8 cellular contexts compared by ENCODE assay signal in genomic region chr19:9584073-9584833, GRCh38. TPM values are rescaled to one million over a fixed set of nuclear protein-coding genes. Genes with fewer than 3 reads are reported as not detected.
A peak's percentile ranks its signal among the peaks of the same experiment; 100 is the strongest.
DNase-seq lines count a peak whose midpoint lies in the region; ATAC-seq and TF ChIP-seq lines count a peak whose summit lies in the region.

Gene ZNF121 (minus strand): TSS chr19:9584504. CDS start chr19:9568097, 16,407 bp downstream.

- peak; percentile 80 for ATAC-seq in HG02623 (IDR thresholded peaks at IDR 0.05; ENCODE audit: unreplicated experiment)

- H3K9me3 Mint-ChIP-seq in T-helper 1 cell treated with Interleukin-12 subunit alpha and Interleukin-12 subunit beta and Interleukin-4 antibody, amounts not matched to agents 30 μg/mL and 1 μg/mL, for 36 hours, result peaks cover 26% of the 10 kb centered on the region
- H3K9me3 Mint-ChIP-seq in progenitor cell of endocrine pancreas (ENCODE audit: low read depth), result peaks cover 24% of the 10 kb centered on the region

- DNase-seq in GM10266 (ENCODE audit: extremely low spot score) (peak; percentile 75), NCI-H1417 treated with DMSO at 0.1 percent for 48 hours (lab: John Stamatoyannopoulos, UW) (peak; percentile 53), amniotic stem cell (lab: John Stamatoyannopoulos, UW) (peak; percentile 61), left ventricle myocardium inferior (peak; percentile 86), progenitor cell of endocrine pancreas (ENCODE audit: low spot score, unreplicated experiment) (peak; percentile 73), ureter (ENCODE audit: low spot score) (peak; percentile 87)

- H3K27ac ChIP-seq in left ventricle myocardium inferior (replicated peaks), result peak within 1 kb of the TSS; percentile 92

- peak within 1 kb of the TSS; percentile 95 for H3K4me3 ChIP-seq in left ventricle myocardium inferior

- H3K4me1 Mint-ChIP-seq in T-helper 1 cell treated with Interleukin-12 subunit alpha and Interleukin-12 subunit beta and Interleukin-4 antibody, amounts not matched to agents 30 μg/mL and 1 μg/mL, for 36 hours (ENCODE audit: low read depth), result peaks cover 11% of the 10 kb centered on the region
- peaks cover 3% of the 10 kb centered on the region for H3K4me1 Mint-ChIP-seq in progenitor cell of endocrine pancreas (ENCODE audit: low read depth)

- TF ChIP-seq CTCF in GM10266 (IDR thresholded peaks at IDR 0.05; ENCODE audit: control insufficient read depth, insufficient read depth, low read depth, missing control alignments) (no peak), left ventricle myocardium inferior (IDR thresholded peaks at IDR 0.05; ENCODE audit: borderline replicate concordance) (no peak), progenitor cell of endocrine pancreas (IDR thresholded peaks at IDR 0.05; ENCODE audit: unreplicated experiment) (no peak)

- peaks cover 13% of the 10 kb centered on the region for H3K9me3 ChIP-seq in left ventricle myocardium inferior (replicated peaks)

- intact Hi-C loops in left ventricle myocardium inferior (cut with micrococcal nuclease), result no loop called here

- H3K27me3 ChIP-seq in left ventricle myocardium inferior (ENCODE audit: low read depth), result peaks cover 20% of the 10 kb centered on the region

- peak within 1 kb of the TSS; percentile 95 for H3K27ac Mint-ChIP-seq in T-helper 1 cell treated with Interleukin-12 subunit alpha and Interleukin-12 subunit beta and Interleukin-4 antibody, amounts not matched to agents 30 μg/mL and 1 μg/mL, for 36 hours
- peak within 1 kb of the TSS; percentile 98 for H3K27ac Mint-ChIP-seq in progenitor cell of endocrine pancreas

- H3K4me3 Mint-ChIP-seq in T-helper 1 cell treated with Interleukin-12 subunit alpha and Interleukin-12 subunit beta and Interleukin-4 antibody, amounts not matched to agents 30 μg/mL and 1 μg/mL, for 36 hours, result peak within 1 kb of the TSS; percentile 91
- H3K4me3 Mint-ChIP-seq in progenitor cell of endocrine pancreas (ENCODE audit: low read depth), result peak within 1 kb of the TSS; percentile 94

- H3K36me3 Mint-ChIP-seq in T-helper 1 cell treated with Interleukin-12 subunit alpha and Interleukin-12 subunit beta and Interleukin-4 antibody, amounts not matched to agents 30 μg/mL and 1 μg/mL, for 36 hours (ENCODE audit: low read depth), result peaks cover 31% of the 10 kb centered on the region
- H3K36me3 Mint-ChIP-seq in progenitor cell of endocrine pancreas (ENCODE audit: insufficient read depth), result peaks cover 33% of the 10 kb centered on the region

- peaks cover 3% of the 10 kb centered on the region for H3K27me3 Mint-ChIP-seq in T-helper 1 cell treated with Interleukin-12 subunit alpha and Interleukin-12 subunit beta and Interleukin-4 antibody, amounts not matched to agents 30 μg/mL and 1 μg/mL, for 36 hours (ENCODE audit: low read depth)
- peaks cover 3% of the 10 kb centered on the region for H3K27me3 Mint-ChIP-seq in progenitor cell of endocrine pancreas

- H3K4me1 ChIP-seq in left ventricle myocardium inferior, result peaks cover 42% of the 10 kb centered on the region

- peaks cover 10% of the 10 kb centered on the region for H3K36me3 ChIP-seq in left ventricle myocardium inferior

RNA-seq across cellular contexts. Expression of gene ZNF121, which starts in this region (rescaled TPM):
- total RNA-seq in left ventricle myocardium inferior (18.0 TPM), progenitor cell of endocrine pancreas (53.9 and 57.0 TPM in 2 replicates), ureter (67.3 TPM)

Comparison
In these comparisons a context has a peak if more than half of its experiments do, and no peak if none do; other contexts are left out.
1. Peak in every context shown above with its lines: DNase-seq, ATAC-seq, H3K4me3 ChIP-seq and H3K27ac ChIP-seq.